ENCODE assay signal across 11 cellular contexts in the genomic region with DNA sequence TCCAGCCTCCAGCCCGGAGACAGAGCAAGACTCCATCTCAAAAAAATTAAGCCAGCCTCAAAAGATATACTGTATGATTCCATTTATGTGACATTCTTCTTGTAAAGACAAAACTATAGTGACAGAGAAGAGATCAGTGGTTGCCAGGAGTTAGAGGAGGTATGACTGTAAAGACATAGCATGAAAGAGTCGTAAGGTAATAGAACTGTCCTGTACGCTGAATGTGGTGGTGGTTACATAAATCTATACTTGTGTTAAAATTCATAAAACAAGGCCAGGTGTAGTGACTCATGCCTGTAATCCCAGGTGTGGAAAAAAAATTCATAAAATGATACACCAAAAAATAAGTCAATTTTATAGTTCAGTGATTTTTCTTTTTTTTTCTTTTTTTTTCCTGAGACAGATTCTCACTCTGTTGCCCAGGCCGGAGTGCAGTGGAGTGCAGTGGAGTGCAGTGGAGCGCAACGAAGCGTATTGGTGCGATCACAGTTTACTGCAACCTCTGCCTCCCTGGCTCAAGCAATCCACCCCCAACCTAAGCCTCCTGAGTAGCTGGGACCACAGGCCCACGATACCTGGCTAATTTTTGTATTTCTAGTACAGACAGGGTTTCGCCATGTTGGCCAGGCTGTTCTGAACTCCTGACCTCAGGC.
DNase-seq lines count a peak whose midpoint lies in the region; ATAC-seq lines count a peak whose summit lies in the region.
"Had no signal": no experiment of that assay in that cellular context is flagged by ENCODE, and none has a peak within 500 bp of the region (broad histone marks: within the 10 kb centered on the region; RNA-seq: fewer than 3 reads in every experiment).

No MANE protein-coding gene starts in this region.

- H3K36me3 Mint-ChIP-seq in activated CD4-positive, alpha-beta T cell treated with anti-CD3 and anti-CD28 coated beads for 36 hours (ENCODE audit: low read depth): no peaks in the 10 kb centered on the region
- H3K36me3 Mint-ChIP-seq: type B pancreatic cell had no signal

- H3K4me3 Mint-ChIP-seq in activated CD4-positive, alpha-beta T cell treated with anti-CD3 and anti-CD28 coated beads for 36 hours: no peak overlapping the region
- H3K4me3 Mint-ChIP-seq: type B pancreatic cell had no signal

- H3K9me3 Mint-ChIP-seq in activated CD4-positive, alpha-beta T cell treated with anti-CD3 and anti-CD28 coated beads for 36 hours (ENCODE audit: low read depth): no peaks in the 10 kb centered on the region
- H3K9me3 Mint-ChIP-seq: activated T-helper 2 cell treated with anti-CD3 and anti-CD28 coated beads, Interferon-gamma antibody, Interleukin-2, Interleukin-4, amounts not matched to agents 10 μg/mL and 5 μg/mL and 100 μg/mL, durations not matched to agents 14 hours and 24 hours and 36 hours; type B pancreatic cell had no signal

- CTCF ChIA-PET in activated CD4-positive, alpha-beta T cell treated with anti-CD3 and anti-CD28 coated beads for 36 hours (lab: Charles Lee): no interaction called here

- H3K27ac Mint-ChIP-seq in activated CD4-positive, alpha-beta T cell treated with anti-CD3 and anti-CD28 coated beads for 36 hours: no peak overlapping the region
- H3K27ac Mint-ChIP-seq: activated T-helper 2 cell treated with anti-CD3 and anti-CD28 coated beads, Interferon-gamma antibody, Interleukin-2, Interleukin-4, amounts not matched to agents 10 μg/mL and 5 μg/mL and 100 μg/mL, durations not matched to agents 14 hours and 24 hours and 36 hours; progenitor cell of endocrine pancreas; type B pancreatic cell had no signal

- in situ Hi-C loops in Caki2 (cut with HindIII; ENCODE audit: low pct_unique_long_range_greater_than_20kb, low sequenced_read_pairs): no loop called here

- POLR2A ChIA-PET in activated CD4-positive, alpha-beta T cell treated with anti-CD3 and anti-CD28 coated beads for 36 hours (lab: Charles Lee): no interaction called here

- intact Hi-C loops in activated CD4-positive, alpha-beta T cell treated with anti-CD3 and anti-CD28 coated beads for 36 hours (cut with DNase I, micrococcal nuclease): no loop called here

- H3K27me3 Mint-ChIP-seq in activated CD4-positive, alpha-beta T cell treated with anti-CD3 and anti-CD28 coated beads for 36 hours: peaks cover 5% of the 10 kb centered on the region
- H3K27me3 Mint-ChIP-seq: progenitor cell of endocrine pancreas, type B pancreatic cell had no signal

- peak; percentile 74 for DNase-seq in Caki2 (ENCODE audit: low read depth)
- no peak for DNase-seq in stimulated activated CD4-positive, alpha-beta T cell treated with anti-CD3 and anti-CD28 coated beads, Interleukin-2, amount 100 ng/mL, for 48 hours
- no peak for DNase-seq in NCI-H446 treated with DMSO at 0.1 percent for 48 hours (lab: John Stamatoyannopoulos, UW)
- no peak for DNase-seq in CD1c-positive myeloid dendritic cell (ENCODE audit: extremely low spot score)
- no peak for DNase-seq in activated CD4-positive, alpha-beta T cell treated with anti-CD3 and anti-CD28 coated beads for 36 hours

- H3K4me1 Mint-ChIP-seq in activated CD4-positive, alpha-beta T cell treated with anti-CD3 and anti-CD28 coated beads for 36 hours: no peaks in the 10 kb centered on the region

- ATAC-seq in GM19372 (IDR thresholded peaks at IDR 0.05; ENCODE audit: low read depth, unreplicated experiment) (peak; percentile 94), HG02852 (IDR thresholded peaks at IDR 0.05; ENCODE audit: unreplicated experiment) (peak; percentile 95), HG03521 (IDR thresholded peaks at IDR 0.05; ENCODE audit: unreplicated experiment) (peak; percentile 94)
- ATAC-seq in activated CD4-positive, alpha-beta T cell treated with anti-CD3 and anti-CD28 coated beads for 36 hours: no peak
